Comparison of ENCODE assay signal across 1 cellular context in genomic region chr15:101641134-101641764, GRCh38.
TF ChIP-seq lines count a peak whose summit lies in the region.

No MANE protein-coding gene starts in this region.

TF ChIP-seq in SK-N-SH, 30 proteins besides CTCF, POLR2A, EP300 and RAD21 (continued from another document):
- no peak for TF ChIP-seq USF1 (IDR thresholded peaks at IDR 0.05; ENCODE audit: borderline replicate concordance, low read depth)
- TF ChIP-seq, protein P1, sequence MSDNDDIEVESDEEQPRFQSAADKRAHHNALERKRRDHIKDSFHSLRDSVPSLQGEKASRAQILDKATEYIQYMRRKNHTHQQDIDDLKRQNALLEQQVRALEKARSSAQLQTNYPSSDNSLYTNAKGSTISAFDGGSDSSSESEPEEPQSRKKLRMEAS (IDR thresholded peaks at IDR 0.05; ENCODE audit: low read depth): no peak
- TF ChIP-seq SMC3 (IDR thresholded peaks at IDR 0.05; ENCODE audit: low read depth, low read length): peak; percentile 64; the same call in 1 of the 2 replicates
- no peak for TF ChIP-seq ZBTB33 (IDR thresholded peaks at IDR 0.05; ENCODE audit: borderline replicate concordance, low read depth)
- TF ChIP-seq RXRA (IDR thresholded peaks at IDR 0.05; ENCODE audit: borderline replicate concordance, low read depth): no peak
- no peak for TF ChIP-seq RCOR1 (IDR thresholded peaks at IDR 0.05; ENCODE audit: low read length)
- no peak for TF ChIP-seq FOXM1 (IDR thresholded peaks at IDR 0.05; ENCODE audit: low read depth)
- no peak for TF ChIP-seq IRF3 (IDR thresholded peaks at IDR 0.05; ENCODE audit: low read depth, low read length)
- TF ChIP-seq RFX5 (IDR thresholded peaks at IDR 0.05; ENCODE audit: low read length): no peak
- TF ChIP-seq, protein P2, sequence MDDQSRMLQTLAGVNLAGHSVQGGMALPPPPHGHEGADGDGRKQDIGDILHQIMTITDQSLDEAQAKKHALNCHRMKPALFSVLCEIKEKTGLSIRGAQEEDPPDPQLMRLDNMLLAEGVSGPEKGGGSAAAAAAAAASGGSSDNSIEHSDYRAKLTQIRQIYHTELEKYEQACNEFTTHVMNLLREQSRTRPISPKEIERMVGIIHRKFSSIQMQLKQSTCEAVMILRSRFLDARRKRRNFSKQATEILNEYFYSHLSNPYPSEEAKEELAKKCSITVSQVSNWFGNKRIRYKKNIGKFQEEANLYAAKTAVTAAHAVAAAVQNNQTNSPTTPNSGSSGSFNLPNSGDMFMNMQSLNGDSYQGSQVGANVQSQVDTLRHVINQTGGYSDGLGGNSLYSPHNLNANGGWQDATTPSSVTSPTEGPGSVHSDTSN (IDR thresholded peaks at IDR 0.05): peak; percentile 60
- no peak for TF ChIP-seq CHD2 (IDR thresholded peaks at IDR 0.05; ENCODE audit: low read length, partially characterized antibody)
- no peak for TF ChIP-seq POLR2AphosphoS5 (IDR thresholded peaks at IDR 0.05; ENCODE audit: low read depth, low read length)
- TF ChIP-seq EZH2phosphoT487 (IDR thresholded peaks at IDR 0.05; ENCODE audit: borderline replicate concordance, low read depth): no peak
- TF ChIP-seq ELF1 (IDR thresholded peaks at IDR 0.05): no peak
